Comparison of ENCODE assay signal across 9 cellular contexts in genomic region chr7:2518737-2519118, GRCh38. TPM values are rescaled to one million over a fixed set of nuclear protein-coding genes. Genes with fewer than 3 reads are reported as not detected.
A peak's percentile ranks its signal among the peaks of the same experiment; 100 is the strongest.
DNase-seq lines count a peak whose midpoint lies in the region; ATAC-seq and TF ChIP-seq lines count a peak whose summit lies in the region.
"Had no signal": no experiment of that assay in that cellular context is flagged by ENCODE, and none has a peak within 500 bp of the region (broad histone marks: within the 10 kb centered on the region; RNA-seq: fewer than 3 reads in every experiment).

No MANE protein-coding gene starts in this region.

- peaks cover 5% of the 10 kb centered on the region for H3K36me3 Mint-ChIP-seq in T-helper 17 cell (ENCODE audit: low read depth)

- H3K4me3 ChIP-seq in left ventricle myocardium inferior (peak overlapping the region; percentile 73), gastrocnemius medialis (peak overlapping the region; percentile 53 to 69 (median 55))

- in situ Hi-C loops in gastrocnemius medialis (cut with MboI; ENCODE audit: low sequenced_read_pairs in 4 of 4) = no loop called here

- peaks cover 37% of the 10 kb centered on the region for H3K27me3 ChIP-seq in left ventricle myocardium inferior (ENCODE audit: low read depth)
- peaks cover 21 to 31% (median 30%) of the 10 kb centered on the region in 3 donors for H3K27me3 ChIP-seq in gastrocnemius medialis

- H3K4me1 ChIP-seq in left ventricle myocardium inferior = peaks cover 52% of the 10 kb centered on the region
- H3K4me1 ChIP-seq in gastrocnemius medialis = peaks cover 0 to 21% of the 10 kb centered on the region in 2 donors

- no peak for TF ChIP-seq POLR2A in gastrocnemius medialis (IDR thresholded peaks at IDR 0.05)

- no peak for TF ChIP-seq CTCF in left ventricle myocardium inferior (IDR thresholded peaks at IDR 0.05; ENCODE audit: borderline replicate concordance)
- TF ChIP-seq CTCF in gastrocnemius medialis (IDR thresholded peaks at IDR 0.05 in 4 of 5, conservative IDR thresholded peaks at IDR 0.05 in 1 of 5) = no peak
- no peak for TF ChIP-seq CTCF in GM20000 (IDR thresholded peaks at IDR 0.05; ENCODE audit: extremely low read depth, missing control alignments)

- no peaks in the 10 kb centered on the region for H3K27me3 Mint-ChIP-seq in T-helper 17 cell

- H3K4me1 Mint-ChIP-seq in T-helper 17 cell = peaks cover 22% of the 10 kb centered on the region

- intact Hi-C loops in left ventricle myocardium inferior (cut with micrococcal nuclease) = no loop called here
- intact Hi-C loops in gastrocnemius medialis (cut with DNase I; ENCODE audit: low total_unique reads) = loop anchor here (2.0 kb wide), 2 partner anchors 36 to 116 kb away; partner anchors contain the start of genes BRAT1 and CHST12

- ATAC-seq in GM19438 (IDR thresholded peaks at IDR 0.05; ENCODE audit: low read depth, unreplicated experiment) = peak; percentile 4
- no peak for ATAC-seq in T-helper 17 cell
- ATAC-seq in gastrocnemius medialis = no peak

- no peaks in the 10 kb centered on the region for H3K9me3 ChIP-seq in T-helper 17 cell (ENCODE audit: control insufficient read depth, low read length, poor library complexity, severe bottlenecking)
- H3K9me3 ChIP-seq in left ventricle myocardium inferior (replicated peaks) = no peaks in the 10 kb centered on the region
- no peaks in the 10 kb centered on the region for H3K9me3 ChIP-seq in gastrocnemius medialis

- no peaks in the 10 kb centered on the region for H3K36me3 ChIP-seq in left ventricle myocardium inferior
- H3K36me3 ChIP-seq in gastrocnemius medialis = no peaks in the 10 kb centered on the region

- DNase-seq in T-helper 17 cell (no peak), left ventricle myocardium inferior (no peak), gastrocnemius medialis (no peak), NCI-H146 treated with DMSO at 0.1 percent for 48 hours (lab: John Stamatoyannopoulos, UW; ENCODE audit: unreplicated experiment) (no peak), DMS79 treated with DMSO at 0.1 percent for 48 hours (lab: John Stamatoyannopoulos, UW) (no peak), GM20000 (ENCODE audit: low spot score) (no peak)
- no peak for DNase-seq in activated CD4-positive, alpha-beta T cell treated with anti-CD3 and anti-CD28 coated beads, Interleukin-2, amount 50 U/mL, for 4 hours
- DNase-seq: NCI-H2029 treated with DMSO at 0.1 percent for 48 hours had no signal

- H3K27ac ChIP-seq in left ventricle myocardium inferior (replicated peaks) (peak overlapping the region; percentile 71), gastrocnemius medialis (peak overlapping the region in 1 of 4 donors; percentile 18)

- H3K27ac Mint-ChIP-seq in T-helper 17 cell = no peak overlapping the region

- H3K4me3 Mint-ChIP-seq in T-helper 17 cell = peak overlapping the region; percentile 83

RNA-seq across cellular contexts. Expression of gene LFNG, which starts 0.8 kb away (rescaled TPM):
- total RNA-seq in T-helper 17 cell (100 to 1,000 TPM; 110 to 116 TPM), left ventricle myocardium inferior (5.2 TPM), gastrocnemius medialis (1 to 10 TPM; 1.0 to 5.9 (median 1.7) TPM)

RNA-seq across cellular contexts. Expression of gene BRAT1, which starts 36.6 kb away (rescaled TPM):
- total RNA-seq in T-helper 17 cell (10 to 100 TPM; 19.5 to 20.5 TPM), left ventricle myocardium inferior (13.7 TPM), gastrocnemius medialis (10 to 100 TPM; 15.3 to 36.4 (median 20.2) TPM)

RNA-seq across cellular contexts. Expression of gene IQCE, which starts 40.1 kb away (rescaled TPM):
- total RNA-seq in T-helper 17 cell (1 to 10 TPM; 6.7 to 9.0 TPM), left ventricle myocardium inferior (11.5 TPM), gastrocnemius medialis (10 to 100 TPM in 1 of 4 donors, 1 to 10 TPM in 3; 6.3 to 11.5 (median 8.8) TPM)

RNA-seq across cellular contexts. Expression of gene GRIFIN, which starts 42.5 kb away (rescaled TPM):
- total RNA-seq in T-helper 17 cell (not detected), left ventricle myocardium inferior (not detected), gastrocnemius medialis (not detected)

Comparison
In these comparisons a context has a peak if more than half of its experiments do, and no peak if none do; other contexts are left out.
1. RNA of gene LFNG, which starts 0.8 kb away (total RNA-seq): 110 to 116 TPM in T-helper 17 cell; 5.2 TPM in left ventricle myocardium inferior (single experiment) and 1.0 to 5.9 TPM in gastrocnemius medialis; every median in the first group is over 10 times any median in the second.